ENCODE assay signal across 1 cellular context in genomic region chr2:26530696-26531095, GRCh38.
TF ChIP-seq lines count a peak whose summit lies in the region.

No MANE protein-coding gene starts in this region.

TF ChIP-seq in IMR-90, 13 proteins besides CTCF, POLR2A, EP300 and RAD21 (continued from another document):
- TF ChIP-seq USF2 (IDR thresholded peaks at IDR 0.05; ENCODE audit: low read depth, low read length) (no peak), CHD1 (IDR thresholded peaks at IDR 0.05; ENCODE audit: low read depth, low read length) (no peak), MXI1 (IDR thresholded peaks at IDR 0.05; ENCODE audit: borderline replicate concordance, low read depth, low read length) (no peak), BHLHE40 (IDR thresholded peaks at IDR 0.05; ENCODE audit: low read depth, low read length) (no peak), NFE2L2 (IDR thresholded peaks at IDR 0.05; ENCODE audit: low read depth, low read length) (no peak)
